8 cellular contexts compared by ENCODE assay signal in the genomic region with DNA sequence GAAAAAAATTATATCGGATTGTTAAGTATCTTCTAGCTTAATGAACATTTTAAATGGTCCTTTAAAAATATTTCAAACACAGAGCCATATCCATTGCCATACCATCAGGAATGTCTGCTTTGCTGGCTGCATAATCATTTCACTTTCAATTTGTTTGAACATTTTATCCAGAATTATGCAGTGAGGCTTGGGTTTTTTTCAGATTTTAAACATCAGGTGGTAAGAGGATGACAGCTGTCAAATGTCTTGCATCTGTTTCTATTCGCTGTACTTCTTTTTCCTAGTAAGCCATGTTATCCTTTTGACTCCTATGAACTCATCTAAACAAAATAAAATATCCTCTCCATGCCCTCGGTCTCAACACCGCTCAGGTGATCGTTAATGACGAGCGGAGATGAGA. TPM values are rescaled to one million over a fixed set of nuclear protein-coding genes. Genes with fewer than 3 reads are reported as not detected.
DNase-seq lines count a peak whose midpoint lies in the region; ATAC-seq and TF ChIP-seq lines count a peak whose summit lies in the region.

No MANE protein-coding gene starts in this region.

- TF ChIP-seq EP300 in tibial nerve (IDR thresholded peaks at IDR 0.05), result no peak

- no peaks in the 10 kb centered on the region for H3K9me3 Mint-ChIP-seq in activated T-cell treated with anti-CD3 and anti-CD28 coated beads, Interleukin-2, amount 50 U/mL, for 4 hours
- no peaks in the 10 kb centered on the region for H3K9me3 Mint-ChIP-seq in activated naive CD4-positive, alpha-beta T cell treated with anti-CD3 and anti-CD28 coated beads, Interleukin-2, amount 50 U/mL, for 72 hours

- no peak for DNase-seq in activated T-cell treated with anti-CD3 and anti-CD28 coated beads, Interleukin-2, amount 50 U/mL, for 4 hours
- DNase-seq in activated T-cell treated with anti-CD3 and anti-CD28 coated beads, Interleukin-2, amount 50 U/mL, for 1 hour, result no peak
- no peak for DNase-seq in activated naive CD4-positive, alpha-beta T cell treated with anti-CD3 and anti-CD28 coated beads, Interleukin-2, amount 50 U/mL, for 72 hours (ENCODE audit: low spot score in 2 of 2)
- DNase-seq in left lung (no peak), tibial nerve (ENCODE audit: low spot score in 2 of 2) (no peak), NCI-H2081 (lab: John Stamatoyannopoulos, UW) (no peak), HPDE6-E6E7 (ENCODE audit: extremely low spot score) (no peak)

- peak; percentile 5 to 7 for ATAC-seq in activated T-cell treated with anti-CD3 and anti-CD28 coated beads, Interleukin-2, amount 50 U/mL, for 4 hours
- peak; percentile 3 to 18 for ATAC-seq in activated naive CD4-positive, alpha-beta T cell treated with anti-CD3 and anti-CD28 coated beads, Interleukin-2, amount 50 U/mL, for 72 hours
- ATAC-seq in left lung (peak; percentile 11), HG03354 (IDR thresholded peaks at IDR 0.05; ENCODE audit: poor library complexity, severe bottlenecking, unreplicated experiment) (no peak)

- TF ChIP-seq CTCF in left lung (IDR thresholded peaks at IDR 0.05) (no peak), tibial nerve (IDR thresholded peaks at IDR 0.05) (no peak)

- H3K27ac Mint-ChIP-seq in activated naive CD4-positive, alpha-beta T cell treated with anti-CD3 and anti-CD28 coated beads, Interleukin-2, amount 50 U/mL, for 72 hours, result peak overlapping the region; percentile 93 to 99

- peak overlapping the region; percentile 93 to 97 for H3K4me3 ChIP-seq in left lung
- H3K4me3 ChIP-seq in tibial nerve, result peak overlapping the region; percentile 65 to 90 (median 82)

- H3K4me3 Mint-ChIP-seq in activated T-cell treated with anti-CD3 and anti-CD28 coated beads, Interleukin-2, amount 50 U/mL, for 4 hours, result peak overlapping the region; percentile 96

- no peaks in the 10 kb centered on the region for H3K27me3 Mint-ChIP-seq in activated T-cell treated with anti-CD3 and anti-CD28 coated beads, Interleukin-2, amount 50 U/mL, for 4 hours (ENCODE audit: low read depth)

- no peak for TF ChIP-seq POLR2A in tibial nerve (IDR thresholded peaks at IDR 0.05)

- no peaks in the 10 kb centered on the region for H3K36me3 ChIP-seq in left lung
- peaks cover 0 to 8% (median 0%) of the 10 kb centered on the region in 3 donors for H3K36me3 ChIP-seq in tibial nerve

- peaks cover 2% of the 10 kb centered on the region for H3K36me3 Mint-ChIP-seq in activated T-cell treated with anti-CD3 and anti-CD28 coated beads, Interleukin-2, amount 50 U/mL, for 4 hours (ENCODE audit: insufficient read depth)
- peaks cover 17 to 29% of the 10 kb centered on the region in 2 donors for H3K36me3 Mint-ChIP-seq in activated naive CD4-positive, alpha-beta T cell treated with anti-CD3 and anti-CD28 coated beads, Interleukin-2, amount 50 U/mL, for 72 hours

- intact Hi-C loops in left lung (cut with DNase I), result no loop called here

- H3K4me1 ChIP-seq in left lung (peaks cover 4 to 32% of the 10 kb centered on the region in 2 donors), tibial nerve (peaks cover 0 to 35% (median 13%) of the 10 kb centered on the region in 4 donors)

- H3K27ac ChIP-seq in left lung (peak overlapping the region; percentile 86 to 87), tibial nerve (peak overlapping the region; percentile 72 to 90 (median 88))

- peaks cover 31% of the 10 kb centered on the region for H3K4me1 Mint-ChIP-seq in activated T-cell treated with anti-CD3 and anti-CD28 coated beads, Interleukin-2, amount 50 U/mL, for 4 hours (ENCODE audit: low read depth)

- no peaks in the 10 kb centered on the region for H3K27me3 ChIP-seq in left lung
- H3K27me3 ChIP-seq in tibial nerve, result no peaks in the 10 kb centered on the region

- H3K9me3 ChIP-seq in left lung (no peaks in the 10 kb centered on the region), tibial nerve (no peaks in the 10 kb centered on the region)

- WGBS in tibial nerve, 2 donors, result 6 to 8% methylated on average over 7 of the region's 7 CpGs

RNA-seq across cellular contexts. Expression of a gene that starts 0.8 kb away (rescaled TPM):
- total RNA-seq in activated T-cell treated with anti-CD3 and anti-CD28 coated beads, Interleukin-2, amount 50 U/mL, for 4 hours, result 10 to 100 TPM; 62.0 to 70.6 (median 69.9) TPM
- 100 to 1,000 TPM in 1 of 2 donors, 10 to 100 TPM in 1; 97.7 to 105 TPM for total RNA-seq in activated naive CD4-positive, alpha-beta T cell treated with anti-CD3 and anti-CD28 coated beads, Interleukin-2, amount 50 U/mL, for 72 hours
- total RNA-seq in left lung (10 to 100 TPM; 40.8 to 50.4 TPM), tibial nerve (10 to 100 TPM; 23.3 to 85.9 (median 38.5) TPM)

RNA-seq across cellular contexts. Expression of a gene that starts 41.4 kb away (rescaled TPM):
- not detected for total RNA-seq in activated T-cell treated with anti-CD3 and anti-CD28 coated beads, Interleukin-2, amount 50 U/mL, for 4 hours
- not detected for total RNA-seq in activated naive CD4-positive, alpha-beta T cell treated with anti-CD3 and anti-CD28 coated beads, Interleukin-2, amount 50 U/mL, for 72 hours
- 1 to 10 TPM in 1 of 2 donors, under 1 TPM in 1; 0.34 to 2.2 TPM for total RNA-seq in left lung
- 10 to 100 TPM in 1 of 4 donors, 1 to 10 TPM in 3; 1.6 to 10.2 (median 3.4) TPM for total RNA-seq in tibial nerve
